Comparison of ENCODE assay signal across 12 cellular contexts in the genomic region with DNA sequence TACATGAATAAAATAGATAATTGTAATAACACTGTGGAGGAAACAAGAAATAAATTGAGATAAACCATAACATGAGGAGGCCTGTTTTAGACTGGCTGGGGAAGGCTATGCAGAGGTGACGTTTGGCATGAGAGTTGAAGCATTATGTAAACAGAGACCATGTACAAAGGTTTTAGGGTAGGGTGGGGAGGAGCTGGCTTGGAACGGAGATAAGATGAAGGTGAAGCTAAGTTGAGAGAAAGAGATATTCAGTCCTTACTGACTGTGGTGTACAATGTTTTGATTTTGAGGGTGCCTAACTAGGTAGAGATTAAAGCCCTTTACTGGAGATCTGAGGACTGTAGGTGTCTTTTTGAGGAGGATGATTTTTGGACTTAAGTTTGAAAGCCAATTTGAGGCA.
"Had no signal": no experiment of that assay in that cellular context is flagged by ENCODE, and none has a peak within 500 bp of the region (broad histone marks: within the 10 kb centered on the region; RNA-seq: fewer than 3 reads in every experiment).

No MANE protein-coding gene starts in this region.

- H3K9me3 ChIP-seq: left lung, thoracic aorta had no signal

- H3K9me3 Mint-ChIP-seq: stimulated activated memory B cell treated with anti-CD40 and anti-IgM and Interleukin-4, amounts not matched to agents 10 μg/mL and 1 μg/mL and 100 μg/mL, for 72 hours had no signal

- H3K4me1 ChIP-seq: left lung had no signal

- H3K27me3 ChIP-seq: left lung had no signal

- H3K36me3 ChIP-seq: left lung, thoracic aorta, WERI-Rb-1 had no signal

- DNase-seq: activated CD4-positive, alpha-beta T cell treated with anti-CD3 and anti-CD28 coated beads, Interleukin-2, amount 50 U/mL, for 4 hours; activated T-cell treated with anti-CD3 and anti-CD28 coated beads for 4 hours; anterior cingulate cortex; caudate nucleus; erythroblast; left lung; SW 1271; WERI-Rb-1 had no signal

- H3K4me3 Mint-ChIP-seq: brain; stimulated activated memory B cell treated with anti-CD40 and anti-IgM and Interleukin-4, amounts not matched to agents 10 μg/mL and 1 μg/mL and 100 μg/mL, for 72 hours had no signal

- H3K4me3 ChIP-seq: left lung, thoracic aorta had no signal

- ATAC-seq: left lung; stimulated activated memory B cell treated with anti-CD40 and anti-IgM and Interleukin-4, amounts not matched to agents 10 μg/mL and 1 μg/mL and 100 μg/mL, for 72 hours had no signal

- H3K27ac Mint-ChIP-seq: progenitor cell of endocrine pancreas; stimulated activated memory B cell treated with anti-CD40 and anti-IgM and Interleukin-4, amounts not matched to agents 10 μg/mL and 1 μg/mL and 100 μg/mL, for 72 hours had no signal

- H3K27me3 Mint-ChIP-seq: brain; progenitor cell of endocrine pancreas; stimulated activated memory B cell treated with anti-CD40 and anti-IgM and Interleukin-4, amounts not matched to agents 10 μg/mL and 1 μg/mL and 100 μg/mL, for 72 hours had no signal

- H3K27ac ChIP-seq: left lung, thoracic aorta, WERI-Rb-1 had no signal
